Comparison of ENCODE assay signal across 22 cellular contexts in genomic region chr5:141824717-141825116, GRCh38. TPM values are rescaled to one million over a fixed set of nuclear protein-coding genes. Genes with fewer than 3 reads are reported as not detected.
"Had no signal": no experiment of that assay in that cellular context is flagged by ENCODE, and none has a peak within 500 bp of the region (broad histone marks: within the 10 kb centered on the region; RNA-seq: fewer than 3 reads in every experiment).

No MANE protein-coding gene starts in this region.

- H3K36me3 ChIP-seq: cardiac muscle cell, tibial artery, uterus had no signal

- ATAC-seq: left ventricle myocardium superior, WTC11 had no signal

- DNase-seq: activated naive CD4-positive, alpha-beta T cell treated with Interleukin-2 at 50 U/mL for 16 hours; activated naive CD8-positive, alpha-beta T cell treated with anti-CD3 and anti-CD28 coated beads, Interleukin-2, amount 10 ng/mL, durations not matched to agents 7 days and 5 days; activated T-cell treated with anti-CD3 and anti-CD28 coated beads, Interleukin-2, amount 50 U/mL, for 1 hour; amniotic stem cell; dermis blood vessel endothelial cell; glutamatergic neuron; left ventricle myocardium superior; mammary epithelial cell; midbrain; stimulated activated CD4-positive, alpha-beta T cell treated with anti-CD3 and anti-CD28 coated beads, Interleukin-4, amount 100 ng/mL, for 1 hour; stimulated activated naive CD4-positive, alpha-beta T cell; T1000; tibial artery; uterus had no signal

- H3K9me3 ChIP-seq: esophagus muscularis mucosa, tibial artery, uterus had no signal

- H3K4me3 ChIP-seq: cardiac muscle cell, esophagus muscularis mucosa, tibial artery, uterus had no signal

- FAIRE-seq: frontal cortex, islet of Langerhans had no signal

- H3K27ac ChIP-seq: cardiac muscle cell, uterus had no signal

- H3K27ac Mint-ChIP-seq: activated naive CD8-positive, alpha-beta T cell treated with anti-CD3 and anti-CD28 coated beads, Interleukin-2, amount 10 ng/mL, durations not matched to agents 7 days and 5 days; activated T-helper 2 cell treated with anti-CD3 and anti-CD28 coated beads, Interferon-gamma antibody, Interleukin-2, Interleukin-4, amounts not matched to agents 10 μg/mL and 5 μg/mL and 100 μg/mL, durations not matched to agents 14 hours and 24 hours and 36 hours; T-helper 1 cell treated with Interleukin-12 subunit alpha and Interleukin-12 subunit beta and Interleukin-4 antibody, amounts not matched to agents 30 μg/mL and 1 μg/mL, for 36 hours had no signal

- H3K9me3 Mint-ChIP-seq: activated naive CD8-positive, alpha-beta T cell treated with anti-CD3 and anti-CD28 coated beads, Interleukin-2, amount 10 ng/mL, durations not matched to agents 7 days and 5 days; activated T-helper 2 cell treated with anti-CD3 and anti-CD28 coated beads, Interferon-gamma antibody, Interleukin-2, Interleukin-4, amounts not matched to agents 10 μg/mL and 5 μg/mL and 100 μg/mL, durations not matched to agents 14 hours and 24 hours and 36 hours; nephron; T-helper 1 cell treated with Interleukin-12 subunit alpha and Interleukin-12 subunit beta and Interleukin-4 antibody, amounts not matched to agents 30 μg/mL and 1 μg/mL, for 36 hours; WTC11 had no signal

- H3K4me3 Mint-ChIP-seq: activated naive CD8-positive, alpha-beta T cell treated with anti-CD3 and anti-CD28 coated beads, Interleukin-2, amount 10 ng/mL, durations not matched to agents 7 days and 5 days; nephron; T-helper 1 cell treated with Interleukin-12 subunit alpha and Interleukin-12 subunit beta and Interleukin-4 antibody, amounts not matched to agents 30 μg/mL and 1 μg/mL, for 36 hours; WTC11 had no signal

- H3K27me3 ChIP-seq: cardiac muscle cell, tibial artery, uterus had no signal

- H3K4me1 ChIP-seq: uterus had no signal

- H3K36me3 Mint-ChIP-seq: activated naive CD8-positive, alpha-beta T cell treated with anti-CD3 and anti-CD28 coated beads, Interleukin-2, amount 10 ng/mL, durations not matched to agents 7 days and 5 days; WTC11 had no signal

RNA-seq across cellular contexts. Expression of gene PCDH1, which starts 53.5 kb away (rescaled TPM):
- total RNA-seq: activated naive CD8-positive, alpha-beta T cell treated with anti-CD3 and anti-CD28 coated beads, Interleukin-2, amount 10 ng/mL, durations not matched to agents 7 days and 5 days; activated T-helper 2 cell treated with anti-CD3 and anti-CD28 coated beads, Interferon-gamma antibody, Interleukin-2, Interleukin-4, amounts not matched to agents 10 μg/mL and 5 μg/mL and 100 μg/mL, durations not matched to agents 14 hours and 24 hours and 36 hours had no signal
